1 cellular context compared by ENCODE assay signal in the genomic region with DNA sequence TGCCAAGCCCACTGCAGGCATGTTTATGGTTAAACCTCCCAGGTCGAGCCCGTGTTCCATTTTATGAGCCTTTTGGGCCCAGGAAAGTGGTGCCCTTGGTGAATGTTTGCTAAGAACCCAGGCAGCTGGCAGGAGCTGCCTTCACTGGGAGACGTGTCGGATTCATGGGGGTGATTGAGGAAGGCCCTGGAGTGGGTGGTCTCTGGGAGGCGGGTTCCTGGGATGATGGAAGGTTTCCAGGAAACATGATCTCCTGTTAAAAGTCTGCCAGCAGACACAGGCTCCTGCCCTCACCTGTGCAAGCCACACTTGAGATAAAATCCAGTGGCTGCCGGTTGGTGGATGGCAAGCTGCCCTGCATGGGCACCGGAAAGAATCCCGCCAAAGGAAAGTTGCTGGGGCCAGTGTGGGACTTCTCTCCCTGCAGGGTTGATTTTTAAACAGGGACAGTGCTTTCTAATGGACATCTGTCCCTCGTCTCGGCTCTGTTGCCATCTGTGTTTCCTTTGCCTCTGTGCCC.
TF ChIP-seq lines count a peak whose summit lies in the region.

No MANE protein-coding gene starts in this region.

TF ChIP-seq in SK-N-SH treated with all-trans-retinoic acid at 6 μM for 48 hours, 23 proteins besides CTCF, POLR2A, EP300 and RAD21 (continued from another document):
- TF ChIP-seq, protein P1, sequence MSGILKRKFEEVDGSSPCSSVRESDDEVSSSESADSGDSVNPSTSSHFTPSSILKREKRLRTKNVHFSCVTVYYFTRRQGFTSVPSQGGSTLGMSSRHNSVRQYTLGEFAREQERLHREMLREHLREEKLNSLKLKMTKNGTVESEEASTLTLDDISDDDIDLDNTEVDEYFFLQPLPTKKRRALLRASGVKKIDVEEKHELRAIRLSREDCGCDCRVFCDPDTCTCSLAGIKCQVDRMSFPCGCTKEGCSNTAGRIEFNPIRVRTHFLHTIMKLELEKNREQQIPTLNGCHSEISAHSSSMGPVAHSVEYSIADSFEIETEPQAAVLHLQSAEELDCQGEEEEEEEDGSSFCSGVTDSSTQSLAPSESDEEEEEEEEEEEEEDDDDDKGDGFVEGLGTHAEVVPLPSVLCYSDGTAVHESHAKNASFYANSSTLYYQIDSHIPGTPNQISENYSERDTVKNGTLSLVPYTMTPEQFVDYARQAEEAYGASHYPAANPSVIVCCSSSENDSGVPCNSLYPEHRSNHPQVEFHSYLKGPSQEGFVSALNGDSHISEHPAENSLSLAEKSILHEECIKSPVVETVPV (CRISPR knock-in tag; IDR thresholded peaks at IDR 0.05), result no peak
- no peak for TF ChIP-seq BACH2 (CRISPR knock-in tag; IDR thresholded peaks at IDR 0.05; ENCODE audit: borderline replicate concordance)
- TF ChIP-seq, protein P2, sequence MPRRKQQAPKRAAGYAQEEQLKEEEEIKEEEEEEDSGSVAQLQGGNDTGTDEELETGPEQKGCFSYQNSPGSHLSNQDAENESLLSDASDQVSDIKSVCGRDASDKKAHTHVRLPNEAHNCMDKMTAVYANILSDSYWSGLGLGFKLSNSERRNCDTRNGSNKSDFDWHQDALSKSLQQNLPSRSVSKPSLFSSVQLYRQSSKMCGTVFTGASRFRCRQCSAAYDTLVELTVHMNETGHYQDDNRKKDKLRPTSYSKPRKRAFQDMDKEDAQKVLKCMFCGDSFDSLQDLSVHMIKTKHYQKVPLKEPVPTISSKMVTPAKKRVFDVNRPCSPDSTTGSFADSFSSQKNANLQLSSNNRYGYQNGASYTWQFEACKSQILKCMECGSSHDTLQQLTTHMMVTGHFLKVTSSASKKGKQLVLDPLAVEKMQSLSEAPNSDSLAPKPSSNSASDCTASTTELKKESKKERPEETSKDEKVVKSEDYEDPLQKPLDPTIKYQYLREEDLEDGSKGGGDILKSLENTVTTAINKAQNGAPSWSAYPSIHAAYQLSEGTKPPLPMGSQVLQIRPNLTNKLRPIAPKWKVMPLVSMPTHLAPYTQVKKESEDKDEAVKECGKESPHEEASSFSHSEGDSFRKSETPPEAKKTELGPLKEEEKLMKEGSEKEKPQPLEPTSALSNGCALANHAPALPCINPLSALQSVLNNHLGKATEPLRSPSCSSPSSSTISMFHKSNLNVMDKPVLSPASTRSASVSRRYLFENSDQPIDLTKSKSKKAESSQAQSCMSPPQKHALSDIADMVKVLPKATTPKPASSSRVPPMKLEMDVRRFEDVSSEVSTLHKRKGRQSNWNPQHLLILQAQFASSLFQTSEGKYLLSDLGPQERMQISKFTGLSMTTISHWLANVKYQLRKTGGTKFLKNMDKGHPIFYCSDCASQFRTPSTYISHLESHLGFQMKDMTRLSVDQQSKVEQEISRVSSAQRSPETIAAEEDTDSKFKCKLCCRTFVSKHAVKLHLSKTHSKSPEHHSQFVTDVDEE (CRISPR knock-in tag; IDR thresholded peaks at IDR 0.05), result no peak
- no peak for TF ChIP-seq CSDC2 (CRISPR knock-in tag; IDR thresholded peaks at IDR 0.05)
